12 cellular contexts compared by ENCODE assay signal in genomic region chr14:93239869-93240677, GRCh38. TPM values are rescaled to one million over a fixed set of nuclear protein-coding genes. Genes with fewer than 3 reads are reported as not detected.
DNase-seq lines count a peak whose midpoint lies in the region; ATAC-seq and TF ChIP-seq lines count a peak whose summit lies in the region.
"Had no signal": no experiment of that assay in that cellular context is flagged by ENCODE, and none has a peak within 500 bp of the region (broad histone marks: within the 10 kb centered on the region; RNA-seq: fewer than 3 reads in every experiment).

No MANE protein-coding gene starts in this region.

- H3K9me3 Mint-ChIP-seq in chondrocyte (ENCODE audit: low read depth) (no peaks in the 10 kb centered on the region), neural crest cell (no peaks in the 10 kb centered on the region)

- H3K4me3 Mint-ChIP-seq in chondrocyte (ENCODE audit: unreplicated experiment), result no peak overlapping the region
- H3K4me3 Mint-ChIP-seq in neural crest cell, result no peak overlapping the region

- no peak for TF ChIP-seq CTCF in chondrocyte (IDR thresholded peaks at IDR 0.05)
- no peak for TF ChIP-seq CTCF in neural crest cell (conservative IDR thresholded peaks at IDR 0.05)
- no peak for TF ChIP-seq CTCF in omental fat pad (IDR thresholded peaks at IDR 0.05)

- H3K27ac Mint-ChIP-seq in chondrocyte (ENCODE audit: unreplicated experiment) (peak overlapping the region; percentile 12), neural crest cell (ENCODE audit: unreplicated experiment) (peak overlapping the region; percentile 35)

- no peak for ATAC-seq in omental fat pad (ENCODE audit: low FRiP score)
- ATAC-seq: right lobe of liver had no signal

- H3K4me1 Mint-ChIP-seq in chondrocyte (ENCODE audit: low read depth) (peaks cover 11% of the 10 kb centered on the region), neural crest cell (peaks cover 3% of the 10 kb centered on the region)

- H3K27me3 Mint-ChIP-seq in chondrocyte (ENCODE audit: low read depth) (no peaks in the 10 kb centered on the region), neural crest cell (ENCODE audit: low read depth) (no peaks in the 10 kb centered on the region)

- DNase-seq in Daoy (ENCODE audit: low read depth), result peak; percentile 34
- DNase-seq in M059J (ENCODE audit: low read depth), result peak; percentile 68
- DNase-seq in chondrocyte (ENCODE audit: low spot score), result no peak
- DNase-seq in neural crest cell (ENCODE audit: low read depth, low spot score), result no peak
- DNase-seq in DMS 273 (lab: John Stamatoyannopoulos, UW; ENCODE audit: unreplicated experiment), result no peak
- DNase-seq in omental fat pad (ENCODE audit: low spot score), result no peak
- DNase-seq in DMS153 treated with DMSO at 0.1 percent for 48 hours (lab: John Stamatoyannopoulos, UW; ENCODE audit: unreplicated experiment), result no peak
- DNase-seq in UCSD-AML1 (lab: John Stamatoyannopoulos, UW; ENCODE audit: unreplicated experiment), result no peak
- DNase-seq: adrenal gland, NCI-H2227 treated with DMSO at 0.1 percent for 48 hours, right lobe of liver, T1000 had no signal

- H3K36me3 Mint-ChIP-seq in chondrocyte (ENCODE audit: low read depth) (peaks cover 18% of the 10 kb centered on the region), neural crest cell (ENCODE audit: low read depth) (peaks cover 13% of the 10 kb centered on the region)

RNA-seq across cellular contexts. Expression of gene UBR7, which starts 33.0 kb away (rescaled TPM):
- total RNA-seq in Daoy (2014; rRNA removed; shearing (Covaris generic)), result 109 and 125 TPM in 2 replicates
- 29.7 and 48.2 TPM in 2 replicates for total RNA-seq in M059J (2014; rRNA removed; shearing (Covaris generic))
- total RNA-seq in chondrocyte, result 15.3 to 27.1 TPM (median 16.6 TPM) in 3 replicates
- total RNA-seq in neural crest cell, result 38.8 and 41.6 TPM in 2 replicates
- 10 to 100 TPM; 12.0 to 23.0 (median 18.0) TPM for total RNA-seq in omental fat pad

RNA-seq across cellular contexts. Expression of gene GON7, which starts 33.2 kb away (rescaled TPM):
- total RNA-seq in Daoy (2014; rRNA removed; shearing (Covaris generic)), result 64.4 and 65.5 TPM in 2 replicates
- 11.4 and 23.5 TPM in 2 replicates for total RNA-seq in M059J (2014; rRNA removed; shearing (Covaris generic))
- total RNA-seq in chondrocyte (5.3 to 11.7 TPM (median 5.7 TPM) in 3 replicates), neural crest cell (13.5 and 14.3 TPM in 2 replicates), omental fat pad (1 to 10 TPM; 6.9 to 8.2 (median 7.7) TPM)

RNA-seq across cellular contexts. Expression of gene LYSET, which starts 55.0 kb away (rescaled TPM):
- total RNA-seq in Daoy (2014; rRNA removed; shearing (Covaris generic)), result 10.8 and 23.1 TPM in 2 replicates
- 8.2 and 11.6 TPM in 2 replicates for total RNA-seq in M059J (2014; rRNA removed; shearing (Covaris generic))
- total RNA-seq in chondrocyte, result 13.1 to 15.2 TPM (median 14.9 TPM) in 3 replicates
- 31.1 and 31.2 TPM in 2 replicates for total RNA-seq in neural crest cell
- total RNA-seq in omental fat pad, result 10 to 100 TPM in 2 of 4 donors, 1 to 10 TPM in 2; 5.7 to 18.5 (median 9.2) TPM

RNA-seq across cellular contexts. Expression of gene MOAP1, which starts 55.4 kb away (rescaled TPM):
- total RNA-seq in Daoy (2014; rRNA removed; shearing (Covaris generic)), result 18.8 and 19.8 TPM in 2 replicates
- 9.8 and 10.9 TPM in 2 replicates for total RNA-seq in M059J (2014; rRNA removed; shearing (Covaris generic))
- 14.5 to 18.1 TPM (median 16.7 TPM) in 3 replicates for total RNA-seq in chondrocyte
- 19.5 and 20.5 TPM in 2 replicates for total RNA-seq in neural crest cell
- total RNA-seq in omental fat pad, result 10 to 100 TPM; 18.0 to 29.6 (median 24.3) TPM

Comparison
In these comparisons a context has a peak if more than half of its experiments do, and no peak if none do; other contexts are left out.
1. DNase-seq: peak in Daoy (single experiment) and M059J (single experiment); none in chondrocyte (single experiment), neural crest cell (single experiment), DMS 273 (single experiment), omental fat pad (single experiment), DMS153 treated with DMSO at 0.1 percent for 48 hours (single experiment) and UCSD-AML1 (single experiment).